ENCODE assay signal across 8 cellular contexts in genomic region chr6:134097114-134097707, GRCh38. TPM values are rescaled to one million over a fixed set of nuclear protein-coding genes. Genes with fewer than 3 reads are reported as not detected.
DNase-seq lines count a peak whose midpoint lies in the region; ATAC-seq and TF ChIP-seq lines count a peak whose summit lies in the region.

No MANE protein-coding gene starts in this region.

- H3K4me1 Mint-ChIP-seq in activated naive CD8-positive, alpha-beta T cell treated with anti-CD3 and anti-CD28 coated beads for 36 hours: no peaks in the 10 kb centered on the region

- peak; percentile 28 to 82 (median 71) for TF ChIP-seq CTCF in heart right ventricle (IDR thresholded peaks at IDR 0.05)

- no peak overlapping the region for H3K27ac ChIP-seq in heart right ventricle

- H3K9me3 ChIP-seq in heart right ventricle: no peaks in the 10 kb centered on the region

- H3K27me3 ChIP-seq in heart right ventricle: peaks cover 0 to 11% (median 0%) of the 10 kb centered on the region in 7 donors

- no peaks in the 10 kb centered on the region for H3K4me1 ChIP-seq in heart right ventricle

- H3K36me3 ChIP-seq in heart right ventricle: no peaks in the 10 kb centered on the region

- no peak overlapping the region for H3K4me3 Mint-ChIP-seq in activated naive CD8-positive, alpha-beta T cell treated with anti-CD3 and anti-CD28 coated beads for 36 hours

- no peaks in the 10 kb centered on the region for H3K9me3 Mint-ChIP-seq in activated naive CD8-positive, alpha-beta T cell treated with anti-CD3 and anti-CD28 coated beads for 36 hours

- no peaks in the 10 kb centered on the region for H3K36me3 Mint-ChIP-seq in activated naive CD8-positive, alpha-beta T cell treated with anti-CD3 and anti-CD28 coated beads for 36 hours

- peak in 2 of 8 donors; percentile 49 to 53 for ATAC-seq in heart right ventricle
- ATAC-seq in HG02852 (IDR thresholded peaks at IDR 0.05; ENCODE audit: unreplicated experiment): no peak

- no peak overlapping the region for H3K4me3 ChIP-seq in heart right ventricle

- 42 to 51% methylated on average over 4 of the region's 4 CpGs for WGBS in heart right ventricle, 2 donors

- peak; percentile 28 for DNase-seq in NK-92 treated with Interleukin-12 subunit alpha and Interleukin-12 subunit beta, amount 100 ng/mL, for 24 hours (lab: John Stamatoyannopoulos, UW)
- DNase-seq in NK-92 (lab: John Stamatoyannopoulos, UW; ENCODE audit: unreplicated experiment) (no peak), M059J (ENCODE audit: low read depth) (peak; percentile 77), SK-N-DZ (ENCODE audit: low spot score) (peak; percentile 67), heart right ventricle (peak; percentile 13 to 64), renal cortical epithelial cell (ENCODE audit: low read depth) (peak; percentile 64)
- DNase-seq in activated naive CD8-positive, alpha-beta T cell treated with anti-CD3 and anti-CD28 coated beads for 36 hours: peak; percentile 37

- H3K27me3 Mint-ChIP-seq in activated naive CD8-positive, alpha-beta T cell treated with anti-CD3 and anti-CD28 coated beads for 36 hours: peaks cover 11% of the 10 kb centered on the region

- intact Hi-C loops in heart right ventricle (cut with DNase I): loop anchor here (1.0 to 10.0 kb wide), 10 partner anchors 122 to 542 kb away; no protein-coding TSS in a partner anchor

- no peak overlapping the region for H3K27ac Mint-ChIP-seq in activated naive CD8-positive, alpha-beta T cell treated with anti-CD3 and anti-CD28 coated beads for 36 hours

RNA-seq across cellular contexts. Expression of gene SLC2A12, which starts 44.8 kb away (rescaled TPM):
- total RNA-seq in M059J (2014; rRNA removed; shearing (Covaris generic)): 12.9 and 18.1 TPM in 2 replicates
- polyA plus RNA-seq in SK-N-DZ (2014; cell fraction: cytosol; rRNA removed): 1.5 and 2.0 TPM in 2 replicates
- polyA plus RNA-seq in SK-N-DZ (2014; cell fraction: nucleus; rRNA removed): 0.86 and 1.0 TPM in 2 replicates
- under 1 TPM; 0.14 to 0.16 TPM for total RNA-seq in activated naive CD8-positive, alpha-beta T cell treated with anti-CD3 and anti-CD28 coated beads for 36 hours
- 10 to 100 TPM in 9 of 10 donors, 1 to 10 TPM in 1; 9.6 to 49.1 (median 21.6) TPM for total RNA-seq in heart right ventricle
- 1 to 10 TPM; 3.7 to 5.1 TPM for polyA plus RNA-seq in heart right ventricle
- total RNA-seq in renal cortical epithelial cell: 1.8 and 3.6 TPM in 2 replicates
